Comparison of ENCODE assay signal across 8 cellular contexts in genomic region chr9:86353591-86354047, GRCh38. TPM values are rescaled to one million over a fixed set of nuclear protein-coding genes. Genes with fewer than 3 reads are reported as not detected.
DNase-seq lines count a peak whose midpoint lies in the region; ATAC-seq and TF ChIP-seq lines count a peak whose summit lies in the region.

No MANE protein-coding gene starts in this region.

- no peak overlapping the region for H4K8ac ChIP-seq in mesendoderm (ENCODE audit: low read depth, low read length)

- H3K27ac ChIP-seq in SJSA1 (peak overlapping the region; percentile 75), mesendoderm (ENCODE audit: low read depth, low read length) (peak overlapping the region; percentile 99), suprapubic skin (peak overlapping the region; percentile 98)

- no peak overlapping the region for H3K23ac ChIP-seq in mesendoderm (ENCODE audit: low read length)

- H3K56ac ChIP-seq in mesendoderm (ENCODE audit: low read length): peak overlapping the region; percentile 78

- no peak for TF ChIP-seq EP300 in suprapubic skin (IDR thresholded peaks at IDR 0.05)

- H2BK120ac ChIP-seq in mesendoderm (ENCODE audit: low read depth, low read length): no peak overlapping the region

- H3K9me3 Mint-ChIP-seq in dendritic cell treated with granulocyte-macrophage colony-stimulating factor and Interleukin-4, amounts not matched to agents 40 ng/mL and 50 ng/mL, for 4 days: no peaks in the 10 kb centered on the region

- H4K5ac ChIP-seq in mesendoderm (ENCODE audit: low read length): no peak overlapping the region

- H3K4me1 Mint-ChIP-seq in dendritic cell treated with granulocyte-macrophage colony-stimulating factor and Interleukin-4, amounts not matched to agents 40 ng/mL and 50 ng/mL, for 4 days (ENCODE audit: low read depth): peaks cover 36% of the 10 kb centered on the region

- no peak for TF ChIP-seq CTCF in suprapubic skin (IDR thresholded peaks at IDR 0.05)

- H2AK5ac ChIP-seq in mesendoderm (ENCODE audit: low read length): no peak overlapping the region

- no peaks in the 10 kb centered on the region for H3K9me3 ChIP-seq in SJSA1 (replicated peaks)
- no peaks in the 10 kb centered on the region for H3K9me3 ChIP-seq in suprapubic skin

- H3K27me3 Mint-ChIP-seq in dendritic cell treated with granulocyte-macrophage colony-stimulating factor and Interleukin-4, amounts not matched to agents 40 ng/mL and 50 ng/mL, for 4 days: no peaks in the 10 kb centered on the region

- H3K27me3 ChIP-seq in H7 (ENCODE audit: control insufficient read depth, insufficient read depth, low read length) (peaks cover 4% of the 10 kb centered on the region; the same call in 1 of the 2 replicates), SJSA1 (replicated peaks) (no peaks in the 10 kb centered on the region), mesendoderm (ENCODE audit: insufficient read depth, low read length, poor library complexity) (no peaks in the 10 kb centered on the region), suprapubic skin (no peaks in the 10 kb centered on the region)

- peak overlapping the region; percentile 95 for H3K9ac ChIP-seq in mesendoderm (ENCODE audit: low read length)

- no CpG with 5 or more reads among the region's 16 CpGs for whole genome bisulfite sequencing in mesendoderm (ENCODE audit: extremely low coverage, insufficient coverage, low lambda C conversion rate)
- under 1% methylated on average over 16 of the region's 16 CpGs for WGBS in suprapubic skin

- no peak overlapping the region for H2BK15ac ChIP-seq in mesendoderm (replicated peaks; ENCODE audit: low read depth)

- H3K36me3 Mint-ChIP-seq in dendritic cell treated with granulocyte-macrophage colony-stimulating factor and Interleukin-4, amounts not matched to agents 40 ng/mL and 50 ng/mL, for 4 days (ENCODE audit: low read depth): peaks cover 45% of the 10 kb centered on the region

- H3K4me1 ChIP-seq in SJSA1 (replicated peaks) (peaks cover 30% of the 10 kb centered on the region), mesendoderm (ENCODE audit: control insufficient read depth, low read depth, low read length) (peaks cover 3% of the 10 kb centered on the region), suprapubic skin (peaks cover 61% of the 10 kb centered on the region)

- peak overlapping the region; percentile 38 for H3K4ac ChIP-seq in mesendoderm (ENCODE audit: low read depth, low read length)

- peak overlapping the region; percentile 60 for H3K18ac ChIP-seq in mesendoderm (ENCODE audit: low read length)

- H3K4me2 ChIP-seq in mesendoderm (ENCODE audit: low read length): peak overlapping the region; percentile 25

- no peak for ATAC-seq in HG03520 (IDR thresholded peaks at IDR 0.05; ENCODE audit: unreplicated experiment)

- H3K36me3 ChIP-seq in H7 (replicated peaks; ENCODE audit: control insufficient read depth, insufficient read depth, low read length) (no peaks in the 10 kb centered on the region; the same call in 1 of the 2 replicates), SJSA1 (peaks cover 23% of the 10 kb centered on the region), mesendoderm (ENCODE audit: control insufficient read depth, insufficient read depth, low read length) (no peaks in the 10 kb centered on the region), suprapubic skin (no peaks in the 10 kb centered on the region)

- peak; percentile 35 for DNase-seq in Ammon's horn (ENCODE audit: low spot score)
- DNase-seq in H7: no peak
- DNase-seq in SJSA1 (ENCODE audit: low read depth in 1 of 2, low spot score in 2 of 2): no peak
- no peak for DNase-seq in mesendoderm
- no peak for DNase-seq in suprapubic skin (ENCODE audit: low spot score in 2 of 2)
- no peak for DNase-seq in COR-L47 (lab: John Stamatoyannopoulos, UW)

- peak overlapping the region; percentile 98 for H3K4me3 Mint-ChIP-seq in dendritic cell treated with granulocyte-macrophage colony-stimulating factor and Interleukin-4, amounts not matched to agents 40 ng/mL and 50 ng/mL, for 4 days

- peaks cover 4% of the 10 kb centered on the region for H3K79me1 ChIP-seq in mesendoderm (ENCODE audit: low read length)

- peak overlapping the region; percentile 99 for H3K27ac Mint-ChIP-seq in dendritic cell treated with granulocyte-macrophage colony-stimulating factor and Interleukin-4, amounts not matched to agents 40 ng/mL and 50 ng/mL, for 4 days

- H3K4me3 ChIP-seq in H7 (ENCODE audit: insufficient read depth, low read depth, low read length): peak overlapping the region; percentile 69
- H3K4me3 ChIP-seq in SJSA1: peak overlapping the region; percentile 75
- peak overlapping the region; percentile 72 for H3K4me3 ChIP-seq in mesendoderm (ENCODE audit: low read length)
- H3K4me3 ChIP-seq in suprapubic skin: peak overlapping the region; percentile 86

- no peak for TF ChIP-seq POLR2A in suprapubic skin (IDR thresholded peaks at IDR 0.05)

- peaks cover 19% of the 10 kb centered on the region for H3K79me2 ChIP-seq in mesendoderm (ENCODE audit: control insufficient read depth, insufficient read depth, low read length)

- intact Hi-C loops in dendritic cell treated with granulocyte-macrophage colony-stimulating factor and Interleukin-4, amounts not matched to agents 40 ng/mL and 50 ng/mL, for 4 days (cut with micrococcal nuclease): loop anchor here (2.0 kb wide), 2 partner anchors 15 kb away; no protein-coding TSS in a partner anchor

- H2BK5ac ChIP-seq in mesendoderm (ENCODE audit: low read length): no peak overlapping the region

RNA-seq across cellular contexts. Expression of gene TUT7, which starts 0.6 kb away (rescaled TPM):
- total RNA-seq in H7 (2014; rRNA removed; shearing (Covaris generic)): 12.9 and 13.1 TPM in 2 replicates
- 11.5 and 21.6 TPM in 2 replicates for total RNA-seq in SJSA1 (2014; rRNA removed; shearing (Covaris generic))
- 10.7 TPM for polyA plus RNA-seq in mesendoderm (2013, experiment 1 of 2)
- 10.9 TPM for polyA plus RNA-seq in mesendoderm (2013, experiment 2 of 2)
- 100 to 1,000 TPM in 1 of 4 donors, 10 to 100 TPM in 3; 64.4 to 147 (median 82.1) TPM for total RNA-seq in suprapubic skin
